In the genomic region with DNA sequence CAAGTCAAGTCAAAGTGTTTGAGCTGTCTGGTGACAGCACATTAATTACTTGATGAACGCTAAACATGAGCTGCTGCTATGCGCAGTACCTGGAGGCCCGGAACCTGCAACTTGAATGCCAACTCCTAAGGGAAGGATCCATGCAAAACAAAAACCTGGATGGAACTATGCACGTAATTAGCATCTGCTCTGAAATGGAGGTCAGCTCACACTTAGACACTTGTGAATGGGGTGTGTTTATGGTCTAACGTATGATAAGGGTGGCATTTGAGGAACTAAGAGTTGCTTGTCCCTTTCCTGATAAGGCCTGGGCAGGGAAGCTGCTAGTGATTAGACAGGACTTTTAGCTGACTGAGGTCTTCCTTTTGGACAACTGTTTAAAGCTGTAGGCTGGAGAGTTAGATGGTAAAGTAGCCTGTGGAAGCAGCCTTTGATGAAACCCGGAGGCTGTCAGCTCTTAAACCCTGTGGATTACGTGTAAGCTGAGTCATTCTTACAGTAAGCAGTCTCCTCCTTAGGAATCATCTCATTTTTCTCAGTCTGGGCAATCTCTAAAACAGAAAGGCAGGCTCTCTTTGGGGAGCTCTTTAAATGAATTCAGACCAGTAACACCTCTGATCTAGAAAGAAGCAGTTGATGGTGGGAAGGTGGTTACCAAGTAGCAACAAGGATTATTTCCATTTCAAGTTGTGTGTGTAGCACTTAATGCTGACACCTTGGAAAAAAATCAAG, we compare ENCODE assay signal across 8 cellular contexts. TPM values are rescaled to one million over a fixed set of nuclear protein-coding genes. Genes with fewer than 3 reads are reported as not detected.
DNase-seq lines count a peak whose midpoint lies in the region; ATAC-seq and TF ChIP-seq lines count a peak whose summit lies in the region.
"Had no signal": no experiment of that assay in that cellular context is flagged by ENCODE, and none has a peak within 500 bp of the region (broad histone marks: within the 10 kb centered on the region; RNA-seq: fewer than 3 reads in every experiment).

No MANE protein-coding gene starts in this region.

- no peak for ATAC-seq in gastroesophageal sphincter

- peak; percentile 59 for DNase-seq in HPDE6-E6E7 (ENCODE audit: extremely low spot score)
- DNase-seq in SKM-1 treated with dmso at 0.1 percent for 144 hours (lab: John Stamatoyannopoulos, UW; ENCODE audit: unreplicated experiment): peak; percentile 56
- DNase-seq in spleen: no peak
- no peak for DNase-seq in NCI-H2171 treated with DMSO at 0.1 percent for 48 hours (lab: John Stamatoyannopoulos, UW)
- DNase-seq in NCI-H187 (lab: John Stamatoyannopoulos, UW): no peak
- no peak for DNase-seq in SHP77 treated with DMSO at 0.1 percent for 48 hours (lab: John Stamatoyannopoulos, UW)
- DNase-seq: stimulated activated CD4-positive, alpha-beta T cell treated with anti-CD3 and anti-CD28 coated beads, Interleukin-2, amount 100 ng/mL, for 48 hours had no signal

- no peak for TF ChIP-seq EP300 in gastroesophageal sphincter (IDR thresholded peaks at IDR 0.05)

- no peaks in the 10 kb centered on the region for H3K36me3 ChIP-seq in gastroesophageal sphincter
- H3K36me3 ChIP-seq in spleen: peaks cover 0 to 6% (median 0%) of the 10 kb centered on the region in 6 donors

- TF ChIP-seq CTCF in gastroesophageal sphincter (IDR thresholded peaks at IDR 0.05) (no peak), spleen (IDR thresholded peaks at IDR 0.05 in 8 of 11, conservative IDR thresholded peaks at IDR 0.05 in 3 of 11) (no peak)

- H3K27ac ChIP-seq in gastroesophageal sphincter: peak overlapping the region in 3 of 4 donors; percentile 5 to 66 (median 35)
- H3K27ac ChIP-seq in spleen: peak overlapping the region in 6 of 8 donors; percentile 29 to 59 (median 41)

- 17 to 57% methylated on average over 2 to 6 of the region's 7 CpGs for WGBS in gastroesophageal sphincter (ENCODE audit: low coverage in 1 of 2), 2 donors
- 22 to 46% (median 38%) methylated on average over 7 of the region's 7 CpGs for WGBS in spleen, 5 donors

- H3K9me3 ChIP-seq in gastroesophageal sphincter (no peaks in the 10 kb centered on the region), spleen (no peaks in the 10 kb centered on the region)

- peaks cover 0 to 71% (median 0%) of the 10 kb centered on the region in 3 donors for H3K4me1 ChIP-seq in gastroesophageal sphincter
- H3K4me1 ChIP-seq in spleen: peaks cover 35 to 98% (median 87%) of the 10 kb centered on the region in 6 donors

- no peaks in the 10 kb centered on the region for H3K27me3 ChIP-seq in gastroesophageal sphincter
- H3K27me3 ChIP-seq in spleen (replicated peaks in 1 of 7): no peaks in the 10 kb centered on the region

- H3K4me3 ChIP-seq in gastroesophageal sphincter: no peak overlapping the region
- peak overlapping the region in 1 of 8 donors; percentile 21 for H3K4me3 ChIP-seq in spleen

- intact Hi-C loops in spleen (cut with DNase I; ENCODE audit: low total_unique reads): no loop called here

- no peak for TF ChIP-seq POLR2A in gastroesophageal sphincter (IDR thresholded peaks at IDR 0.05)
- TF ChIP-seq POLR2A in spleen (IDR thresholded peaks at IDR 0.05): no peak

RNA-seq across cellular contexts. Expression of a gene that starts 6.8 kb away (rescaled TPM):
- total RNA-seq in gastroesophageal sphincter: 1 to 10 TPM; 1.5 to 6.1 (median 3.2) TPM
- 100 to 1,000 TPM in 1 of 7 donors, 10 to 100 TPM in 6; 32.0 to 181 (median 39.5) TPM for total RNA-seq in spleen
- 1 to 10 TPM; 5.6 to 8.1 (median 6.3) TPM for polyA plus RNA-seq in spleen

Comparison
In these comparisons a context has a peak if more than half of its experiments do, and no peak if none do; other contexts are left out.
1. DNase-seq: peak in HPDE6-E6E7 (single experiment) and SKM-1 treated with dmso at 0.1 percent for 144 hours (single experiment); none in spleen (single experiment), NCI-H2171 treated with DMSO at 0.1 percent for 48 hours (single experiment), NCI-H187 (0 of 2) and SHP77 treated with DMSO at 0.1 percent for 48 hours (single experiment).
2. RNA of a gene that starts 6.8 kb away (total RNA-seq): 32.0 to 181 TPM in spleen; 1.5 to 6.1 TPM in gastroesophageal sphincter; every median in the first group is over 4 times any median in the second.